ENCODE assay signal across 26 cellular contexts in the genomic region with DNA sequence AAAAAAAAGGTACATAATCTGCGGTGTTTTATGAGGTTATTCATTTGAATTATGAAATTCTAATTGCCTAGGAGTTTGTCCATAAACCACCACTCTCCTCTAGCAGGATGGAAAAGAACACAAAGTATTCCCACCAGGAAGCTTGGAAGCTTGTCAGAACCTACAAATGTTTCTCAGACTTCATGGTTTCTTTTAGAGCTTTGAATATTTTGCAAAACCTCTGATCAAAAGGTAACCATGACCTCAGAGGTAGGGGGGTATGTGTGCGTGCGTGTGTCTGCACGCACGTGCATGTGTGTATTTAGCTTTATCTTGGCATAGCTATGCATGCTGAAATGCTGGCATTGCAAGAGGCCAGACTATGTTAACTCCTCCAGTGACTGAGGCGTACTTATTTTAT.
A peak's percentile ranks its signal among the peaks of the same experiment; 100 is the strongest.
DNase-seq lines count a peak whose midpoint lies in the region; ATAC-seq and TF ChIP-seq lines count a peak whose summit lies in the region.
"Had no signal": no experiment of that assay in that cellular context is flagged by ENCODE, and none has a peak within 500 bp of the region (broad histone marks: within the 10 kb centered on the region; RNA-seq: fewer than 3 reads in every experiment).

No MANE protein-coding gene starts in this region.

- H3K36me3 ChIP-seq in DND-41 (ENCODE audit: insufficient read depth, low read length) (no peaks in the 10 kb centered on the region), prostate gland (no peaks in the 10 kb centered on the region), gastroesophageal sphincter (no peaks in the 10 kb centered on the region)
- H3K36me3 ChIP-seq: breast epithelium, esophagus muscularis mucosa, pancreas, right atrium auricular region, SJCRH30 had no signal

- no peaks in the 10 kb centered on the region for H3K9me3 ChIP-seq in DND-41 (ENCODE audit: insufficient read depth, low read length, severe bottlenecking)
- no peaks in the 10 kb centered on the region for H3K9me3 ChIP-seq in prostate gland
- H3K9me3 ChIP-seq in gastroesophageal sphincter: no peaks in the 10 kb centered on the region
- H3K9me3 ChIP-seq: breast epithelium, Caco-2, esophagus muscularis mucosa, pancreas, right atrium auricular region had no signal

- H3K4me1 ChIP-seq in DND-41 (ENCODE audit: insufficient read depth, low read length) (no peaks in the 10 kb centered on the region), prostate gland (replicated peaks) (no peaks in the 10 kb centered on the region), gastroesophageal sphincter (no peaks in the 10 kb centered on the region)
- H3K4me1 ChIP-seq: breast epithelium, Caco-2, esophagus muscularis mucosa, pancreas, right atrium auricular region, SJCRH30 had no signal

- TF ChIP-seq EP300 in gastroesophageal sphincter (IDR thresholded peaks at IDR 0.05): no peak

- no peak for ATAC-seq in DND-41 (ENCODE audit: insufficient read depth, low read depth)
- no peak for ATAC-seq in gastroesophageal sphincter
- ATAC-seq: activated CD8-positive, alpha-beta memory T cell treated with anti-CD3 and anti-CD28 coated beads, Interleukin-2, amount 10 ng/mL, durations not matched to agents 7 days and 5 days; mucosa of descending colon; natural killer cell treated with Interleukin-12 subunit alpha and Interleukin-12 subunit beta and Interleukin-15 and Interleukin-18, amount 100 ng/mL, for 72 hours; pancreas had no signal

- no peak overlapping the region for H3K9ac ChIP-seq in DND-41 (ENCODE audit: low read depth, low read length)

- H3K4me3 ChIP-seq in DND-41 (ENCODE audit: low read depth in 1 of 2, low read length in 2 of 2) (no peak overlapping the region), astrocyte of the cerebellum (ENCODE audit: low read depth, low read length) (no peak overlapping the region), fibroblast of the aortic adventitia (ENCODE audit: low read depth, low read length) (no peak overlapping the region), prostate gland (no peak overlapping the region), gastroesophageal sphincter (no peak overlapping the region)
- H3K4me3 ChIP-seq: breast epithelium, esophagus muscularis mucosa, mucosa of descending colon, pancreas, right atrium auricular region, SJCRH30 had no signal

- H3K27me3 ChIP-seq in DND-41 (ENCODE audit: insufficient read depth, low read length, poor library complexity) (no peaks in the 10 kb centered on the region), prostate gland (replicated peaks; ENCODE audit: insufficient read depth) (no peaks in the 10 kb centered on the region), gastroesophageal sphincter (no peaks in the 10 kb centered on the region)
- H3K27me3 ChIP-seq: breast epithelium, esophagus muscularis mucosa, pancreas, right atrium auricular region, SJCRH30 had no signal

- WGBS in prostate gland: 17% methylated on average over 6 of the region's 6 CpGs
- WGBS in gastroesophageal sphincter (ENCODE audit: low coverage in 1 of 2), 2 donors: 39 to 64% methylated on average over 6 of the region's 6 CpGs

- no peaks in the 10 kb centered on the region for H4K20me1 ChIP-seq in DND-41 (ENCODE audit: insufficient read depth, low read length)

- H2AFZ ChIP-seq in DND-41 (ENCODE audit: low read depth, low read length): 0 out of 2 replicates have a peak overlapping the region, but pooled peaks have one; percentile 26

- no peak overlapping the region for H3K4me2 ChIP-seq in DND-41 (ENCODE audit: insufficient read depth, low read length)

- in situ Hi-C loops in astrocyte of the cerebellum (cut with HindIII; ENCODE audit: low sequenced_read_pairs): loop anchor here (5.0 kb wide), 1 partner anchor 45 kb away; no protein-coding TSS in a partner anchor

- H3K79me2 ChIP-seq in DND-41 (ENCODE audit: insufficient read depth, low read length): no peaks in the 10 kb centered on the region

- TF ChIP-seq POLR2A in prostate gland (IDR thresholded peaks at IDR 0.05) (no peak), gastroesophageal sphincter (IDR thresholded peaks at IDR 0.05) (no peak)

- TF ChIP-seq CTCF in DND-41 (IDR thresholded peaks at IDR 0.05; ENCODE audit: borderline replicate concordance, extremely low read depth, low read length, poor library complexity, severe bottlenecking) (no peak), astrocyte of the cerebellum (IDR thresholded peaks at IDR 0.05; ENCODE audit: low read depth, low read length, missing control alignments) (no peak), fibroblast of the aortic adventitia (IDR thresholded peaks at IDR 0.05; ENCODE audit: insufficient read depth, low read length) (no peak), prostate gland (IDR thresholded peaks at IDR 0.05) (no peak), gastroesophageal sphincter (IDR thresholded peaks at IDR 0.05) (no peak)

- intact Hi-C loops in prostate gland (cut with DNase I): no loop called here

- DNase-seq in DND-41 (no peak), astrocyte of the cerebellum (ENCODE audit: low read depth) (peak; percentile 96), fibroblast of the aortic adventitia (ENCODE audit: low read depth) (peak; percentile 7), prostate gland (ENCODE audit: low spot score) (peak; percentile 4), DMS114 treated with DMSO at 0.1 percent for 48 hours (lab: John Stamatoyannopoulos, UW; ENCODE audit: unreplicated experiment) (no peak), GM19240 (ENCODE audit: insufficient read length, low spot score) (no peak)
- no peak for DNase-seq in stimulated activated CD4-positive, alpha-beta T cell treated with anti-CD3 and anti-CD28 coated beads, Interleukin-2, amount 100 ng/mL, for 24 hours
- DNase-seq: ACHN; activated CD4-positive, alpha-beta T cell treated with anti-CD3 and anti-CD28 coated beads, Interleukin-2, amount 50 U/mL, for 1 hour; activated CD8-positive, alpha-beta memory T cell treated with anti-CD3 and anti-CD28 coated beads, Interleukin-2, amount 10 ng/mL, durations not matched to agents 7 days and 5 days; activated T-cell treated with anti-CD3 and anti-CD28 coated beads, Interleukin-2, amount 50 U/mL, for 48 hours; Caco-2; islet precursor cell; mucosa of descending colon; NCI-H1105 treated with DMSO at 0.1 percent for 48 hours; NCI-H2029 treated with DMSO at 0.1 percent for 48 hours; NCI-H2227 treated with DMSO at 0.1 percent for 48 hours; pancreas; SJCRH30; stimulated activated naive B cell treated with anti-CD40 and anti-IgM and Interleukin-4, amounts not matched to agents 10 μg/mL and 1 μg/mL and 100 μg/mL, for 72 hours had no signal

- H3K27ac ChIP-seq in DND-41 (ENCODE audit: low read length) (no peak overlapping the region), prostate gland (no peak overlapping the region), gastroesophageal sphincter (no peak overlapping the region)
- H3K27ac ChIP-seq: breast epithelium, C4-2B, esophagus muscularis mucosa, pancreas, right atrium auricular region, SJCRH30 had no signal

Comparison
In these comparisons a context has a peak if more than half of its experiments do, and no peak if none do; other contexts are left out.
1. DNase-seq: peak in astrocyte of the cerebellum (single experiment), fibroblast of the aortic adventitia (single experiment) and prostate gland (single experiment); none in DND-41 (single experiment), DMS114 treated with DMSO at 0.1 percent for 48 hours (single experiment), GM19240 (single experiment) and stimulated activated CD4-positive, alpha-beta T cell treated with anti-CD3 and anti-CD28 coated beads, Interleukin-2, amount 100 ng/mL, for 24 hours (0 of 2).